ENCODE assay signal across 1 cellular context in genomic region chr20:38386852-38387251, GRCh38.
TF ChIP-seq lines count a peak whose summit lies in the region.

No MANE protein-coding gene starts in this region.

TF ChIP-seq in HepG2, 621 proteins besides CTCF, POLR2A, EP300 and RAD21 (continued from another document):
- TF ChIP-seq, protein P1, sequence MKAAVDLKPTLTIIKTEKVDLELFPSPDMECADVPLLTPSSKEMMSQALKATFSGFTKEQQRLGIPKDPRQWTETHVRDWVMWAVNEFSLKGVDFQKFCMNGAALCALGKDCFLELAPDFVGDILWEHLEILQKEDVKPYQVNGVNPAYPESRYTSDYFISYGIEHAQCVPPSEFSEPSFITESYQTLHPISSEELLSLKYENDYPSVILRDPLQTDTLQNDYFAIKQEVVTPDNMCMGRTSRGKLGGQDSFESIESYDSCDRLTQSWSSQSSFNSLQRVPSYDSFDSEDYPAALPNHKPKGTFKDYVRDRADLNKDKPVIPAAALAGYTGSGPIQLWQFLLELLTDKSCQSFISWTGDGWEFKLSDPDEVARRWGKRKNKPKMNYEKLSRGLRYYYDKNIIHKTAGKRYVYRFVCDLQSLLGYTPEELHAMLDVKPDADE (CRISPR knock-in tag; IDR thresholded peaks at IDR 0.05), result no peak
- TF ChIP-seq ZNF720 (CRISPR knock-in tag; IDR thresholded peaks at IDR 0.05) (no peak), ZNF644 (CRISPR knock-in tag; IDR thresholded peaks at IDR 0.05; ENCODE audit: low read depth) (no peak), ZNF546 (CRISPR knock-in tag; conservative IDR thresholded peaks at IDR 0.05) (no peak), RFX5 (IDR thresholded peaks at IDR 0.05; ENCODE audit: low read depth, low read length) (peak; percentile 52; the same call in 1 of the 2 replicates), ZNF101 (CRISPR knock-in tag; IDR thresholded peaks at IDR 0.05; ENCODE audit: borderline replicate concordance, low read depth) (no peak), THAP9 (CRISPR knock-in tag; IDR thresholded peaks at IDR 0.05; ENCODE audit: borderline replicate concordance) (no peak), ISX (CRISPR knock-in tag; conservative IDR thresholded peaks at IDR 0.05) (no peak), ZNF883 (CRISPR knock-in tag; IDR thresholded peaks at IDR 0.05; ENCODE audit: not compliant biosample characterization) (no peak), RFX1 (IDR thresholded peaks at IDR 0.05) (no peak), MAFF (IDR thresholded peaks at IDR 0.05; ENCODE audit: low read depth, low read length) (peak; percentile 99), ZFY (CRISPR knock-in tag; IDR thresholded peaks at IDR 0.05) (no peak)
- TF ChIP-seq, protein P2, sequence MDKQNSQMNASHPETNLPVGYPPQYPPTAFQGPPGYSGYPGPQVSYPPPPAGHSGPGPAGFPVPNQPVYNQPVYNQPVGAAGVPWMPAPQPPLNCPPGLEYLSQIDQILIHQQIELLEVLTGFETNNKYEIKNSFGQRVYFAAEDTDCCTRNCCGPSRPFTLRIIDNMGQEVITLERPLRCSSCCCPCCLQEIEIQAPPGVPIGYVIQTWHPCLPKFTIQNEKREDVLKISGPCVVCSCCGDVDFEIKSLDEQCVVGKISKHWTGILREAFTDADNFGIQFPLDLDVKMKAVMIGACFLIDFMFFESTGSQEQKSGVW (CRISPR knock-in tag; IDR thresholded peaks at IDR 0.05; ENCODE audit: borderline replicate concordance), result no peak
- TF ChIP-seq, protein P3, sequence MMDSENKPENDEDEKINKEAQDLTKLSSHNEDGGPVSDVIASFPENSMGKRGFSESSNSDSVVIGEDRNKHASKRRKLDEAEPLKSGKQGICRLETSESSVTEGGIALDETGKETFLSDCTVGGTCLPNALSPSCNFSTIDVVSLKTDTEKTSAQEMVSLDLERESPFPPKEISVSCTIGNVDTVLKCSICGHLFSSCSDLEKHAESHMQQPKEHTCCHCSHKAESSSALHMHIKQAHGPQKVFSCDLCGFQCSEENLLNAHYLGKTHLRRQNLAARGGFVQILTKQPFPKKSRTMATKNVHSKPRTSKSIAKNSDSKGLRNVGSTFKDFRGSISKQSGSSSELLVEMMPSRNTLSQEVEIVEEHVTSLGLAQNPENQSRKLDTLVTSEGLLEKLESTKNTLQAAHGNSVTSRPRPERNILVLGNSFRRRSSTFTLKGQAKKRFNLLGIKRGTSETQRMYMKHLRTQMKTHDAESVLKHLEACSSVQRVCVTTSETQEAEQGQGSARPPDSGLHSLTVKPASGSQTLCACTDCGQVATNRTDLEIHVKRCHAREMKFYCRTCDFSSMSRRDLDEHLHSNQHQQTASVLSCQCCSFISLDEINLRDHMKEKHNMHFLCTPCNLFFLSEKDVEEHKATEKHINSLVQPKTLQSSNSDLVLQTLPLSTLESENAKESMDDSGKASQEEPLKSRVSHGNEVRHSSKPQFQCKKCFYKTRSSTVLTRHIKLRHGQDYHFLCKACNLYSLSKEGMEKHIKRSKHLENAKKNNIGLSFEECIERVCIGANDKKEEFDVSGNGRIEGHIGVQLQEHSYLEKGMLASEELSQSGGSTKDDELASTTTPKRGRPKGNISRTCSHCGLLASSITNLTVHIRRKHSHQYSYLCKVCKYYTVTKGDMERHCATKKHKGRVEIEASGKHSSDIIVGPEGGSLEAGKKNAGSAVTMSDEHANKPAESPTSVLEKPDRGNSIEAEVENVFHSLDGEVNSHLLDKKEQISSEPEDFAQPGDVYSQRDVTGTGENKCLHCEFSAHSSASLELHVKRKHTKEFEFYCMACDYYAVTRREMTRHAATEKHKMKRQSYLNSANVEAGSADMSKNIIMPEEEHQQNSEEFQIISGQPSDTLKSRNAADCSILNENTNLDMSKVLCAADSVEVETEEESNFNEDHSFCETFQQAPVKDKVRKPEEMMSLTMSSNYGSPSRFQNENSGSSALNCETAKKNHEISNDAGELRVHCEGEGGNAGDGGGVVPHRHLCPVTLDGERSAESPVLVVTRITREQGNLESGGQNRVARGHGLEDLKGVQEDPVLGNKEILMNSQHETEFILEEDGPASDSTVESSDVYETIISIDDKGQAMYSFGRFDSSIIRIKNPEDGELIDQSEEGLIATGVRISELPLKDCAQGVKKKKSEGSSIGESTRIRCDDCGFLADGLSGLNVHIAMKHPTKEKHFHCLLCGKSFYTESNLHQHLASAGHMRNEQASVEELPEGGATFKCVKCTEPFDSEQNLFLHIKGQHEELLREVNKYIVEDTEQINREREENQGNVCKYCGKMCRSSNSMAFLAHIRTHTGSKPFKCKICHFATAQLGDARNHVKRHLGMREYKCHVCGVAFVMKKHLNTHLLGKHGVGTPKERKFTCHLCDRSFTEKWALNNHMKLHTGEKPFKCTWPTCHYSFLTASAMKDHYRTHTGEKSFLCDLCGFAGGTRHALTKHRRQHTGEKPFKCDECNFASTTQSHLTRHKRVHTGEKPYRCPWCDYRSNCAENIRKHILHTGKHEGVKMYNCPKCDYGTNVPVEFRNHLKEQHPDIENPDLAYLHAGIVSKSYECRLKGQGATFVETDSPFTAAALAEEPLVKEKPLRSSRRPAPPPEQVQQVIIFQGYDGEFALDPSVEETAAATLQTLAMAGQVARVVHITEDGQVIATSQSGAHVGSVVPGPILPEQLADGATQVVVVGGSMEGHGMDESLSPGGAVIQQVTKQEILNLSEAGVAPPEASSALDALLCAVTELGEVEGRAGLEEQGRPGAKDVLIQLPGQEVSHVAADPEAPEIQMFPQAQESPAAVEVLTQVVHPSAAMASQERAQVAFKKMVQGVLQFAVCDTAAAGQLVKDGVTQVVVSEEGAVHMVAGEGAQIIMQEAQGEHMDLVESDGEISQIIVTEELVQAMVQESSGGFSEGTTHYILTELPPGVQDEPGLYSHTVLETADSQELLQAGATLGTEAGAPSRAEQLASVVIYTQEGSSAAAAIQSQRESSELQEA (CRISPR knock-in tag; IDR thresholded peaks at IDR 0.05; ENCODE audit: not compliant biosample characterization), result no peak
